In the genomic region with DNA sequence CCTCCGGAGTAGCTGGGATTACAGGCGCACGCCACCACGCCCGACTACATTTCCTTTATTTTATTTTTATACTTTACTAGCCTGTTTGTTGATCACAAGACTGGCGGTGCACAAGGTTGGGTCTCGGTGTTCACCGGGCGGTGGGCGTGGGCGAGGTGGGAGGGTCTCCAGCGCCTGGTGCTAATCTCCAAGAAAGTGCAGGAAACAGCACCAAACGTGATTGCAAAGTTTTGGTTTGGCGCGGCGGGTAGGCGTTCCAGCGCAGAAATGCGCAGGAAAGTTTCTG, we compare ENCODE assay signal across 8 cellular contexts. TPM values are rescaled to one million over a fixed set of nuclear protein-coding genes. Genes with fewer than 3 reads are reported as not detected.
A peak's percentile ranks its signal among the peaks of the same experiment; 100 is the strongest.
DNase-seq lines count a peak whose midpoint lies in the region; ATAC-seq and TF ChIP-seq lines count a peak whose summit lies in the region.

No MANE protein-coding gene starts in this region.

- ATAC-seq in RWPE2 (ENCODE audit: low read depth) (no peak), psoas muscle (no peak), HG02623 (IDR thresholded peaks at IDR 0.05; ENCODE audit: unreplicated experiment) (no peak)

- H3K27ac ChIP-seq in CD4-positive, alpha-beta memory T cell (ENCODE audit: low read depth, low read length): peak overlapping the region; percentile 79
- H3K27ac ChIP-seq in RWPE2 (ENCODE audit: poor library complexity, severe bottlenecking) (peak overlapping the region; percentile 54), esophagus squamous epithelium (peak overlapping the region; percentile 50 to 86 (median 77)), psoas muscle (peak overlapping the region; percentile 53)

- intact Hi-C loops in CD4-positive, alpha-beta memory T cell (cut with micrococcal nuclease): no loop called here
- intact Hi-C loops in esophagus squamous epithelium (cut with DNase I) (no loop called here), psoas muscle (cut with DNase I) (loop anchor here in 1 of 2 donors (5.0 kb wide), 1 partner anchor 41 kb away; a partner anchor contains a TSS)

- peak overlapping the region; percentile 99 to 100 (median 99) for H3K4me3 Mint-ChIP-seq in CD4-positive, alpha-beta memory T cell

- peak overlapping the region; percentile 94 to 96 for H3K4me3 ChIP-seq in CD4-positive, alpha-beta memory T cell (ENCODE audit: low read length in 2 of 2)
- H3K4me3 ChIP-seq in RWPE2 (ENCODE audit: severe bottlenecking) (peak overlapping the region; percentile 44), esophagus squamous epithelium (peak overlapping the region; percentile 72 to 93 (median 80)), psoas muscle (peak overlapping the region; percentile 79)

- TF ChIP-seq CTCF in RWPE2 (IDR thresholded peaks at IDR 0.05; ENCODE audit: poor library complexity, severe bottlenecking) (no peak), esophagus squamous epithelium (IDR thresholded peaks at IDR 0.05) (no peak), psoas muscle (IDR thresholded peaks at IDR 0.05) (no peak)

- CTCF ChIA-PET in CD4-positive, alpha-beta memory T cell (lab: Charles Lee; ENCODE audit: partially characterized antibody): no interaction called here

- H3K4me1 Mint-ChIP-seq in CD4-positive, alpha-beta memory T cell: peaks cover 5 to 35% (median 21%) of the 10 kb centered on the region in 4 donors

- H3K36me3 Mint-ChIP-seq in CD4-positive, alpha-beta memory T cell: peaks cover 41 to 47% of the 10 kb centered on the region in 2 donors

- TF ChIP-seq POLR2A in esophagus squamous epithelium (IDR thresholded peaks at IDR 0.05): no peak

- WGBS in esophagus squamous epithelium, 2 donors: 9 to 25% methylated on average over 9 to 14 of the region's 19 CpGs
- WGBS in psoas muscle, 3 donors: 13 to 18% (median 16%) methylated on average over 19 of the region's 19 CpGs

- H3K9me3 ChIP-seq in CD4-positive, alpha-beta memory T cell (ENCODE audit: control insufficient read depth in 1 of 2, low read length in 2 of 2): peaks cover 5 to 17% of the 10 kb centered on the region in 2 donors
- H3K9me3 ChIP-seq in RWPE2 (ENCODE audit: severe bottlenecking) (peaks cover 7% of the 10 kb centered on the region), esophagus squamous epithelium (peaks cover 0 to 63% (median 22%) of the 10 kb centered on the region in 3 donors), psoas muscle (peaks cover 61% of the 10 kb centered on the region)

- no peak for DNase-seq in CD4-positive, alpha-beta memory T cell
- DNase-seq in RWPE2 (ENCODE audit: low spot score) (no peak), esophagus squamous epithelium (lab: John Stamatoyannopoulos, UW) (no peak), psoas muscle (no peak), NCI-H1694 treated with DMSO at 0.1 percent for 48 hours (lab: John Stamatoyannopoulos, UW) (no peak), NCI-H187 treated with DMSO at 0.1 percent for 48 hours (lab: John Stamatoyannopoulos, UW) (no peak)
- no peak for DNase-seq in activated effector memory CD4-positive, alpha-beta T cell treated with Interleukin-2 at 50 U/mL for 16 hours

- H3K36me3 ChIP-seq in CD4-positive, alpha-beta memory T cell (ENCODE audit: insufficient read depth, low read length): no peaks in the 10 kb centered on the region
- peaks cover 13% of the 10 kb centered on the region; the same call in 1 of the 2 replicates for H3K36me3 ChIP-seq in RWPE2 (ENCODE audit: low read depth)
- H3K36me3 ChIP-seq in esophagus squamous epithelium: peaks cover 0 to 27% (median 8%) of the 10 kb centered on the region in 3 donors
- no peaks in the 10 kb centered on the region for H3K36me3 ChIP-seq in psoas muscle (ENCODE audit: insufficient read depth in 1 of 2, low read depth in 1 of 2)

- peaks cover 10 to 82% (median 61%) of the 10 kb centered on the region in 8 donors for H3K9me3 Mint-ChIP-seq in CD4-positive, alpha-beta memory T cell

- peaks cover 0 to 6% of the 10 kb centered on the region in 2 donors for H3K27me3 Mint-ChIP-seq in CD4-positive, alpha-beta memory T cell

- no peaks in the 10 kb centered on the region for H3K27me3 ChIP-seq in CD4-positive, alpha-beta memory T cell (ENCODE audit: insufficient read depth, low read length)
- H3K27me3 ChIP-seq in RWPE2 (ENCODE audit: insufficient read depth, poor library complexity, severe bottlenecking) (no peaks in the 10 kb centered on the region), esophagus squamous epithelium (no peaks in the 10 kb centered on the region), psoas muscle (ENCODE audit: insufficient read depth in 3 of 3, low read length in 2 of 3) (no peaks in the 10 kb centered on the region)

- H3K27ac Mint-ChIP-seq in CD4-positive, alpha-beta memory T cell: peak overlapping the region; percentile 99 to 100 (median 100)

- POLR2A ChIA-PET in CD4-positive, alpha-beta memory T cell (lab: Charles Lee; ENCODE audit: partially characterized antibody): interaction anchor here (0.6 to 1.7 kb wide), 11 partner anchors 24 to 710 kb away, joined by 3 to 17 read pairs (median 4); a partner anchor contains a TSS

- H3K4me1 ChIP-seq in CD4-positive, alpha-beta memory T cell (ENCODE audit: insufficient read depth, low read length): peaks cover 4% of the 10 kb centered on the region
- no peaks in the 10 kb centered on the region for H3K4me1 ChIP-seq in RWPE2 (ENCODE audit: insufficient read depth, poor library complexity, severe bottlenecking)
- H3K4me1 ChIP-seq in esophagus squamous epithelium: peaks cover 0 to 19% (median 7%) of the 10 kb centered on the region in 3 donors
- no peaks in the 10 kb centered on the region for H3K4me1 ChIP-seq in psoas muscle

RNA-seq across cellular contexts. Expression of a gene that starts 24.1 kb away (rescaled TPM):
- 1 to 10 TPM; 3.7 to 5.4 TPM for total RNA-seq in CD4-positive, alpha-beta memory T cell
- 1 to 10 TPM in 1 of 2 donors, not detected in 1; 1.5 TPM for polyA plus RNA-seq in CD4-positive, alpha-beta memory T cell
- 1 to 10 TPM in 2 of 4 donors, under 1 TPM in 2; 0.15 to 5.0 (median 0.90) TPM for total RNA-seq in esophagus squamous epithelium
- total RNA-seq in psoas muscle: 1 to 10 TPM in 1 of 4 donors, under 1 TPM in 3; 0.27 to 1.1 (median 0.61) TPM
- polyA plus RNA-seq in psoas muscle: under 1 TPM; 0.10 to 0.29 (median 0.14) TPM

RNA-seq across cellular contexts. Expression of a gene that starts 41.5 kb away (rescaled TPM):
- total RNA-seq in CD4-positive, alpha-beta memory T cell: 10 to 100 TPM; 12.4 to 13.4 TPM
- 1 to 10 TPM; 5.1 to 6.6 TPM for polyA plus RNA-seq in CD4-positive, alpha-beta memory T cell
- total RNA-seq in esophagus squamous epithelium (1 to 10 TPM; 2.4 to 7.1 (median 4.1) TPM), psoas muscle (1 to 10 TPM; 2.5 to 5.1 (median 4.5) TPM)
- 1 to 10 TPM; 1.4 to 7.5 (median 1.7) TPM for polyA plus RNA-seq in psoas muscle

RNA-seq across cellular contexts. Expression of a gene that starts 54.0 kb away (rescaled TPM):
- total RNA-seq in CD4-positive, alpha-beta memory T cell: 10 to 100 TPM; 17.6 to 18.0 TPM
- polyA plus RNA-seq in CD4-positive, alpha-beta memory T cell: 10 to 100 TPM in 1 of 2 donors, 1 to 10 TPM in 1; 7.9 to 10.0 TPM
- total RNA-seq in esophagus squamous epithelium (10 to 100 TPM in 1 of 4 donors, 1 to 10 TPM in 2, under 1 TPM in 1; 0.87 to 10.3 (median 1.4) TPM), psoas muscle (1 to 10 TPM in 3 of 4 donors, under 1 TPM in 1; 0.76 to 2.3 (median 1.5) TPM)
- polyA plus RNA-seq in psoas muscle: 1 to 10 TPM in 2 of 3 donors, under 1 TPM in 1; 0.42 to 2.2 (median 1.1) TPM

Comparison
In these comparisons a context has a peak if more than half of its experiments do, and no peak if none do; other contexts are left out.
1. H3K4me3 ChIP-seq: peak in every context shown above with its lines; median percentile 95 in CD4-positive, alpha-beta memory T cell; 80 in esophagus squamous epithelium; 79 in psoas muscle; 44 in RWPE2.